21 cellular contexts compared by ENCODE assay signal in the genomic region with DNA sequence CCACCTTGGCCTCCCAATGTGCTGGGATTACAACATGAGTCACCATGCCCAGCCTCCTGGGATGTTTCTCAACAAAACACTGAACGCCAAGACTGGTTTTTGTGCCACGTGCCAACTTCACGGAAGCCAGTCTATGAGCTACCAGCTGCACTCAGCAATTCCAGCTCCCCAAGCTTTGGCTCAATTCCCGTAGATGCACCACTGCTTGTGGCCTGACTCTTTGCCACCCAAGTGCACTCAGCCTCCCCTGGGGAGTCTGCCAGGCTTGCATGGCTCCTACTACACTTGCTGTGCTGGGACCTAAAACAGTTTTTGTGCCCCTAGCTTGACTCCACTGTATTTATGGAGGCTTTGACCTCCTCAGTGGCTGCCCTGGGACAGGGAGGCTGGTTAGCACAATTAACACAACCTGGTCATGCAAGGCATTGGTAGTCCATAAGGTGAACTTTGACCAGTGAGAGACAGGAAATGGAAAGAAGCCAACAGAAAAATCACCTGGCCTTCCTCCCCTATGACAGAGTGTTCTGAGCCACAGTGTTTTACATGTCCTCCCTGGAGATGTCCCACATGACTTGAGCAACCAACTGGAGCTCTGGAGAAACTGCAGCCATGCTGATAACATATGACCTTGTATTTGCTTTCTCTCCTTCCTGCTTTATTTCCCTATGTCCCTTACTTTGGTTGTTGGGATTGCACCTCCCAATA.
A peak's percentile ranks its signal among the peaks of the same experiment; 100 is the strongest.
DNase-seq lines count a peak whose midpoint lies in the region; ATAC-seq and TF ChIP-seq lines count a peak whose summit lies in the region.
"Had no signal": no experiment of that assay in that cellular context is flagged by ENCODE, and none has a peak within 500 bp of the region (broad histone marks: within the 10 kb centered on the region; RNA-seq: fewer than 3 reads in every experiment).

No MANE protein-coding gene starts in this region.

- H3K4me1 Mint-ChIP-seq in activated CD4-positive, alpha-beta T cell treated with anti-CD3 and anti-CD28 coated beads, Interleukin-2, amount 10 ng/mL, durations not matched to agents 7 days and 5 days: no peaks in the 10 kb centered on the region
- H3K4me1 Mint-ChIP-seq: WTC11 had no signal

- CTCF ChIA-PET in activated CD4-positive, alpha-beta T cell treated with anti-CD3 and anti-CD28 coated beads, Interleukin-2, amount 10 ng/mL, durations not matched to agents 7 days and 5 days (lab: Charles Lee): no interaction called here

- H3K9me3 Mint-ChIP-seq in activated CD4-positive, alpha-beta T cell treated with anti-CD3 and anti-CD28 coated beads, Interleukin-2, amount 10 ng/mL, durations not matched to agents 7 days and 5 days: no peaks in the 10 kb centered on the region

- in situ Hi-C loops in G401 (cut with HindIII; ENCODE audit: low sequenced_read_pairs): no loop called here

- POLR2A ChIA-PET in activated CD4-positive, alpha-beta T cell treated with anti-CD3 and anti-CD28 coated beads, Interleukin-2, amount 10 ng/mL, durations not matched to agents 7 days and 5 days (lab: Charles Lee): no interaction called here

- DNase-seq in A172 (ENCODE audit: low spot score) (peak; percentile 29), G401 (ENCODE audit: low spot score) (peak; percentile 19), RWPE2 (ENCODE audit: low spot score) (no peak), kidney tubule cell (ENCODE audit: low spot score) (peak; percentile 86), 8988T (no peak)
- DNase-seq in activated naive CD4-positive, alpha-beta T cell treated with anti-CD3 and anti-CD28 coated beads, Interleukin-2, amount 50 U/mL, for 16 hours: no peak
- DNase-seq in activated CD4-positive, alpha-beta T cell treated with anti-CD3 and anti-CD28 coated beads, Interleukin-2, amount 10 ng/mL, durations not matched to agents 7 days and 5 days: no peak
- DNase-seq: activated CD4-positive, alpha-beta memory T cell treated with anti-CD3 and anti-CD28 coated beads for 36 hours; anterior cingulate cortex; effector CD8-positive, alpha-beta T cell; glutamatergic neuron; left ventricle myocardium superior; midbrain; NCI-H187; NCI-H345; stimulated activated naive CD8-positive, alpha-beta T cell treated with anti-CD3 and anti-CD28 coated beads, Interleukin-15, Interleukin-2, amounts not matched to agents 100 U/mL and 50 U/mL, for 24 hours; T-helper 9 cell had no signal

- H3K4me3 Mint-ChIP-seq in activated CD4-positive, alpha-beta T cell treated with anti-CD3 and anti-CD28 coated beads, Interleukin-2, amount 10 ng/mL, durations not matched to agents 7 days and 5 days: no peak overlapping the region
- H3K4me3 Mint-ChIP-seq: activated CD4-positive, alpha-beta memory T cell treated with anti-CD3 and anti-CD28 coated beads for 36 hours; WTC11 had no signal

- no peak overlapping the region for H3K27ac Mint-ChIP-seq in activated CD4-positive, alpha-beta T cell treated with anti-CD3 and anti-CD28 coated beads, Interleukin-2, amount 10 ng/mL, durations not matched to agents 7 days and 5 days
- H3K27ac Mint-ChIP-seq: activated CD4-positive, alpha-beta memory T cell treated with anti-CD3 and anti-CD28 coated beads for 36 hours; WTC11 had no signal

- no peak overlapping the region for H3K4me3 ChIP-seq in RWPE2 (ENCODE audit: severe bottlenecking)
- H3K4me3 ChIP-seq: skin epidermis, tibial nerve had no signal

- ATAC-seq in RWPE2 (ENCODE audit: low read depth) (peak; percentile 64), HG02870 (IDR thresholded peaks at IDR 0.05; ENCODE audit: unreplicated experiment) (no peak)
- ATAC-seq: left ventricle myocardium superior; stimulated activated naive CD8-positive, alpha-beta T cell treated with anti-CD3 and anti-CD28 coated beads, Interleukin-15, Interleukin-2, amounts not matched to agents 100 U/mL and 50 U/mL, for 24 hours; WTC11 had no signal

- no peak overlapping the region for H3K27ac ChIP-seq in RWPE2 (ENCODE audit: poor library complexity, severe bottlenecking)
- H3K27ac ChIP-seq: skin epidermis, tibial nerve had no signal

- H3K9me3 ChIP-seq in RWPE2 (ENCODE audit: severe bottlenecking): no peaks in the 10 kb centered on the region

- no peaks in the 10 kb centered on the region for H3K36me3 Mint-ChIP-seq in activated CD4-positive, alpha-beta T cell treated with anti-CD3 and anti-CD28 coated beads, Interleukin-2, amount 10 ng/mL, durations not matched to agents 7 days and 5 days (ENCODE audit: low read depth)
- H3K36me3 Mint-ChIP-seq: activated CD4-positive, alpha-beta memory T cell treated with anti-CD3 and anti-CD28 coated beads for 36 hours; WTC11 had no signal

- no peaks in the 10 kb centered on the region for H3K36me3 ChIP-seq in RWPE2 (ENCODE audit: low read depth)
- H3K36me3 ChIP-seq: tibial nerve had no signal

- H3K4me1 ChIP-seq in RWPE2 (ENCODE audit: insufficient read depth, poor library complexity, severe bottlenecking): no peaks in the 10 kb centered on the region
- H3K4me1 ChIP-seq: tibial nerve had no signal

- no peaks in the 10 kb centered on the region for H3K27me3 ChIP-seq in RWPE2 (ENCODE audit: insufficient read depth, poor library complexity, severe bottlenecking)
- H3K27me3 ChIP-seq: tibial nerve had no signal

- TF ChIP-seq CTCF in RWPE2 (IDR thresholded peaks at IDR 0.05; ENCODE audit: poor library complexity, severe bottlenecking): no peak

- no peaks in the 10 kb centered on the region for H3K27me3 Mint-ChIP-seq in activated CD4-positive, alpha-beta T cell treated with anti-CD3 and anti-CD28 coated beads, Interleukin-2, amount 10 ng/mL, durations not matched to agents 7 days and 5 days
- H3K27me3 Mint-ChIP-seq: activated CD4-positive, alpha-beta memory T cell treated with anti-CD3 and anti-CD28 coated beads for 36 hours had no signal

Comparison
In these comparisons a context has a peak if more than half of its experiments do, and no peak if none do; other contexts are left out.
1. DNase-seq: peak in A172 (single experiment), G401 (single experiment) and kidney tubule cell (single experiment); none in RWPE2 (single experiment), 8988T (single experiment), activated naive CD4-positive, alpha-beta T cell treated with anti-CD3 and anti-CD28 coated beads, Interleukin-2, amount 50 U/mL, for 16 hours (single experiment) and activated CD4-positive, alpha-beta T cell treated with anti-CD3 and anti-CD28 coated beads, Interleukin-2, amount 10 ng/mL, durations not matched to agents 7 days and 5 days (single experiment).